ENCODE assay signal across 10 cellular contexts in the genomic region with DNA sequence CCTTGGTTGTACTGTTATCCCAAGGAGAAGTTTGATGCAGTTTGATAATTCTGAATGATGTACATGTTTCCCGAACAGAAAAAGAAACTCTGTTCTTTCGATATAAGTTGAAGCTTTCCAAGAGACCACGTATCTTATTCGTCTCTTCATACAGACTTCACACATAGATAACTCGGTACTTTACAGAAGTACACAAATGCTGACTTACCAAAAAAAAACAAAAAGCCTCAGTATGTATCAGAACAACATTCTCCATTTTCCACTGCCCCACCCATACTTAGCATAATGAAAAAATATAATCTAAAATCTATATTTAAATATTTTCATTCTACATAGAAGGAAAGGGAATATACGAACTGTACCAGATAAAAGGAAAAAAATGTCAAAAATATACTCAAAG. TPM values are rescaled to one million over a fixed set of nuclear protein-coding genes. Genes with fewer than 3 reads are reported as not detected.
DNase-seq lines count a peak whose midpoint lies in the region; ATAC-seq and TF ChIP-seq lines count a peak whose summit lies in the region.
"Had no signal": no experiment of that assay in that cellular context is flagged by ENCODE, and none has a peak within 500 bp of the region (broad histone marks: within the 10 kb centered on the region; RNA-seq: fewer than 3 reads in every experiment).

No MANE protein-coding gene starts in this region.

- no peaks in the 10 kb centered on the region for H3K9me2 ChIP-seq in hepatocyte (replicated peaks; ENCODE audit: insufficient read depth)

- peaks cover 6% of the 10 kb centered on the region for H3K36me3 Mint-ChIP-seq in activated naive CD4-positive, alpha-beta T cell treated with anti-CD3 and anti-CD28 coated beads, Interleukin-2, amount 50 U/mL, for 24 hours
- H3K36me3 Mint-ChIP-seq in activated naive CD4-positive, alpha-beta T cell treated with anti-CD3 and anti-CD28 coated beads, Interleukin-2, amount 50 U/mL, for 72 hours: peaks cover 9 to 14% of the 10 kb centered on the region in 2 donors

- WGBS in hepatocyte (ENCODE audit: low lambda C conversion rate, missing lambda C conversion rate): 81% methylated on average over 6 of the region's 6 CpGs

- H3K4me1 ChIP-seq in SJCRH30: peaks cover 10% of the 10 kb centered on the region; the same call in 1 of the 2 replicates
- H3K4me1 ChIP-seq in hepatocyte (ENCODE audit: insufficient read depth): peaks cover 25% of the 10 kb centered on the region

- H3K4me3 Mint-ChIP-seq in activated naive CD4-positive, alpha-beta T cell treated with anti-CD3 and anti-CD28 coated beads, Interleukin-2, amount 50 U/mL, for 24 hours: peak overlapping the region; percentile 98
- peak overlapping the region; percentile 79 to 95 for H3K4me3 Mint-ChIP-seq in stimulated activated naive CD8-positive, alpha-beta T cell treated with anti-CD3 and anti-CD28 coated beads, Interleukin-15, amount 100 ng/mL, for 72 hours

- no peak for TF ChIP-seq CTCF in hepatocyte (IDR thresholded peaks at IDR 0.05; ENCODE audit: poor library complexity)

- H2AFZ ChIP-seq in hepatocyte: no peak overlapping the region

- H3K27ac Mint-ChIP-seq in activated naive CD4-positive, alpha-beta T cell treated with anti-CD3 and anti-CD28 coated beads, Interleukin-2, amount 50 U/mL, for 24 hours: no peak overlapping the region
- no peak overlapping the region for H3K27ac Mint-ChIP-seq in activated naive CD4-positive, alpha-beta T cell treated with anti-CD3 and anti-CD28 coated beads, Interleukin-2, amount 50 U/mL, for 72 hours
- H3K27ac Mint-ChIP-seq in stimulated activated naive CD8-positive, alpha-beta T cell treated with anti-CD3 and anti-CD28 coated beads, Interleukin-15, amount 100 ng/mL, for 72 hours: no peak overlapping the region

- peaks cover 66% of the 10 kb centered on the region for H4K20me1 ChIP-seq in hepatocyte (ENCODE audit: insufficient read depth, poor library complexity, severe bottlenecking)

- peak overlapping the region; percentile 80 for H3K4me2 ChIP-seq in hepatocyte

- H3K4me1 Mint-ChIP-seq in activated naive CD4-positive, alpha-beta T cell treated with anti-CD3 and anti-CD28 coated beads, Interleukin-2, amount 50 U/mL, for 24 hours: peaks cover 74% of the 10 kb centered on the region
- H3K4me1 Mint-ChIP-seq in stimulated activated naive CD8-positive, alpha-beta T cell treated with anti-CD3 and anti-CD28 coated beads, Interleukin-15, amount 100 ng/mL, for 72 hours: peaks cover 72% of the 10 kb centered on the region

- H3K9me3 ChIP-seq in SJCRH30 (replicated peaks) (no peaks in the 10 kb centered on the region), hepatocyte (ENCODE audit: low read depth) (no peaks in the 10 kb centered on the region)

- H3K27me3 Mint-ChIP-seq in activated naive CD4-positive, alpha-beta T cell treated with anti-CD3 and anti-CD28 coated beads, Interleukin-2, amount 50 U/mL, for 24 hours: no peaks in the 10 kb centered on the region
- no peaks in the 10 kb centered on the region for H3K27me3 Mint-ChIP-seq in stimulated activated naive CD8-positive, alpha-beta T cell treated with anti-CD3 and anti-CD28 coated beads, Interleukin-15, amount 100 ng/mL, for 72 hours

- no peaks in the 10 kb centered on the region for H3K9me3 Mint-ChIP-seq in activated naive CD4-positive, alpha-beta T cell treated with anti-CD3 and anti-CD28 coated beads, Interleukin-2, amount 50 U/mL, for 24 hours
- no peaks in the 10 kb centered on the region for H3K9me3 Mint-ChIP-seq in activated naive CD4-positive, alpha-beta T cell treated with anti-CD3 and anti-CD28 coated beads, Interleukin-2, amount 50 U/mL, for 72 hours
- H3K9me3 Mint-ChIP-seq in stimulated activated naive CD8-positive, alpha-beta T cell treated with anti-CD3 and anti-CD28 coated beads, Interleukin-15, amount 100 ng/mL, for 72 hours: no peaks in the 10 kb centered on the region

- H3K36me3 ChIP-seq in SJCRH30 (no peaks in the 10 kb centered on the region; the same call in 1 of the 2 replicates), hepatocyte (replicated peaks; ENCODE audit: insufficient read depth, low read depth) (no peaks in the 10 kb centered on the region)

- DNase-seq in activated naive CD4-positive, alpha-beta T cell treated with anti-CD3 and anti-CD28 coated beads, Interleukin-2, amount 50 U/mL, for 72 hours (ENCODE audit: low spot score in 2 of 2): no peak
- no peak for DNase-seq in SJCRH30
- DNase-seq in hepatocyte (ENCODE audit: low spot score): no peak
- no peak for DNase-seq in stimulated activated naive CD8-positive, alpha-beta T cell treated with anti-CD3 and anti-CD28 coated beads, Interleukin-15, amount 100 ng/mL, for 72 hours
- DNase-seq in UCSD-AML1 (lab: John Stamatoyannopoulos, UW; ENCODE audit: unreplicated experiment): no peak
- DNase-seq in NCI-H82 (lab: John Stamatoyannopoulos, UW): no peak
- DNase-seq in caudate nucleus (lab: John Stamatoyannopoulos, UW): no peak
- DNase-seq: NCI-H1105 had no signal

- H3K27me3 ChIP-seq in SJCRH30 (no peaks in the 10 kb centered on the region), hepatocyte (no peaks in the 10 kb centered on the region)

- peaks cover 74% of the 10 kb centered on the region for H3K79me2 ChIP-seq in hepatocyte

- H3K4me3 ChIP-seq in SJCRH30 (peak overlapping the region; percentile 99), hepatocyte (no peak overlapping the region)

- ATAC-seq in activated naive CD4-positive, alpha-beta T cell treated with anti-CD3 and anti-CD28 coated beads, Interleukin-2, amount 50 U/mL, for 72 hours: no peak
- no peak for ATAC-seq in stimulated activated naive CD8-positive, alpha-beta T cell treated with anti-CD3 and anti-CD28 coated beads, Interleukin-15, amount 100 ng/mL, for 72 hours

- H3K27ac ChIP-seq in SJCRH30: no peak overlapping the region
- no peak overlapping the region for H3K27ac ChIP-seq in hepatocyte
- H3K27ac ChIP-seq in caudate nucleus (ENCODE audit: low read depth, low read length): no peak overlapping the region

RNA-seq across cellular contexts. Expression of gene FOXJ3, which starts 2.2 kb away (rescaled TPM):
- total RNA-seq in activated naive CD4-positive, alpha-beta T cell treated with anti-CD3 and anti-CD28 coated beads, Interleukin-2, amount 50 U/mL, for 72 hours: 10 to 100 TPM; 51.0 to 52.9 TPM
- total RNA-seq in SJCRH30 (2014; rRNA removed; shearing (Covaris generic)): 66.5 and 79.1 TPM in 2 replicates
- 39.0 and 47.9 TPM in 2 replicates for total RNA-seq in hepatocyte
- 17.6 and 19.0 TPM in 2 replicates for polyA plus RNA-seq in hepatocyte

RNA-seq across cellular contexts. Expression of gene RIMKLA, which starts 47.7 kb away (rescaled TPM):
- 10 to 100 TPM in 1 of 2 donors, under 1 TPM in 1; 0.68 to 18.0 TPM for total RNA-seq in activated naive CD4-positive, alpha-beta T cell treated with anti-CD3 and anti-CD28 coated beads, Interleukin-2, amount 50 U/mL, for 72 hours
- 0.02 and 0.10 TPM in 2 replicates for total RNA-seq in SJCRH30 (2014; rRNA removed; shearing (Covaris generic))
- 1.1 and 1.4 TPM in 2 replicates for total RNA-seq in hepatocyte
- polyA plus RNA-seq in hepatocyte: 0.66 and 2.3 TPM in 2 replicates
- total RNA-seq: glomerular endothelial cell had no signal
